ENCODE assay signal across 8 cellular contexts in genomic region chr22:50308597-50308935, GRCh38. TPM values are rescaled to one million over a fixed set of nuclear protein-coding genes. Genes with fewer than 3 reads are reported as not detected.
DNase-seq lines count a peak whose midpoint lies in the region; ATAC-seq lines count a peak whose summit lies in the region.

No MANE protein-coding gene starts in this region.

- intact Hi-C loops in activated naive CD4-positive, alpha-beta T cell treated with anti-CD3 and anti-CD28 coated beads for 36 hours (cut with micrococcal nuclease): no loop called here

- peak overlapping the region; percentile 57 for H3K27ac ChIP-seq in subcutaneous abdominal adipose tissue (ENCODE audit: low read depth, low read length)

- ATAC-seq in activated naive CD8-positive, alpha-beta T cell treated with anti-CD3 and anti-CD28 coated beads, Interleukin-2, amount 50 U/mL, for 24 hours: no peak
- ATAC-seq in GM21423 (IDR thresholded peaks at IDR 0.05; ENCODE audit: unreplicated experiment): no peak
- no peak for ATAC-seq in HG03571 (IDR thresholded peaks at IDR 0.05; ENCODE audit: unreplicated experiment)

- H3K9me3 ChIP-seq in subcutaneous abdominal adipose tissue (ENCODE audit: control insufficient read depth in 5 of 5, low read length in 5 of 5): no peaks in the 10 kb centered on the region

- peak overlapping the region in 2 of 5 donors; percentile 17 to 42 for H3K4me3 ChIP-seq in subcutaneous abdominal adipose tissue (ENCODE audit: low read depth in 1 of 5, low read length in 5 of 5)

- H3K4me3 Mint-ChIP-seq in activated naive CD4-positive, alpha-beta T cell treated with anti-CD3 and anti-CD28 coated beads for 36 hours: peak overlapping the region; percentile 28
- peak overlapping the region; percentile 25 for H3K4me3 Mint-ChIP-seq in activated naive CD8-positive, alpha-beta T cell treated with anti-CD3 and anti-CD28 coated beads, Interleukin-2, amount 50 U/mL, for 24 hours

- H3K27me3 Mint-ChIP-seq in activated naive CD4-positive, alpha-beta T cell treated with anti-CD3 and anti-CD28 coated beads for 36 hours (ENCODE audit: low read depth): peaks cover 12% of the 10 kb centered on the region
- peaks cover 6% of the 10 kb centered on the region for H3K27me3 Mint-ChIP-seq in activated naive CD8-positive, alpha-beta T cell treated with anti-CD3 and anti-CD28 coated beads, Interleukin-2, amount 50 U/mL, for 24 hours

- no peaks in the 10 kb centered on the region for H3K27me3 ChIP-seq in subcutaneous abdominal adipose tissue (ENCODE audit: control insufficient read depth in 5 of 5, insufficient read depth in 4 of 5, low read length in 5 of 5)

- peaks cover 7 to 60% (median 50%) of the 10 kb centered on the region in 5 donors for H3K4me1 ChIP-seq in subcutaneous abdominal adipose tissue (ENCODE audit: control insufficient read depth in 5 of 5, insufficient read depth in 5 of 5, low read length in 5 of 5)

- H3K27ac Mint-ChIP-seq in activated naive CD4-positive, alpha-beta T cell treated with anti-CD3 and anti-CD28 coated beads for 36 hours: no peak overlapping the region
- H3K27ac Mint-ChIP-seq in activated naive CD8-positive, alpha-beta T cell treated with anti-CD3 and anti-CD28 coated beads, Interleukin-2, amount 50 U/mL, for 24 hours: no peak overlapping the region

- H3K4me1 Mint-ChIP-seq in activated naive CD4-positive, alpha-beta T cell treated with anti-CD3 and anti-CD28 coated beads for 36 hours (ENCODE audit: low read depth): peaks cover 8% of the 10 kb centered on the region
- peaks cover 13% of the 10 kb centered on the region for H3K4me1 Mint-ChIP-seq in activated naive CD8-positive, alpha-beta T cell treated with anti-CD3 and anti-CD28 coated beads, Interleukin-2, amount 50 U/mL, for 24 hours

- peak overlapping the region in 2 of 5 donors; percentile 53 to 59 for H3K9ac ChIP-seq in subcutaneous abdominal adipose tissue (ENCODE audit: low read length in 5 of 5)

- no peaks in the 10 kb centered on the region for H3K36me3 Mint-ChIP-seq in activated naive CD4-positive, alpha-beta T cell treated with anti-CD3 and anti-CD28 coated beads for 36 hours (ENCODE audit: low read depth)
- H3K36me3 Mint-ChIP-seq in activated naive CD8-positive, alpha-beta T cell treated with anti-CD3 and anti-CD28 coated beads, Interleukin-2, amount 50 U/mL, for 24 hours (ENCODE audit: low read depth): no peaks in the 10 kb centered on the region

- H3K9me3 Mint-ChIP-seq in activated naive CD4-positive, alpha-beta T cell treated with anti-CD3 and anti-CD28 coated beads for 36 hours: no peaks in the 10 kb centered on the region
- H3K9me3 Mint-ChIP-seq in activated naive CD8-positive, alpha-beta T cell treated with anti-CD3 and anti-CD28 coated beads, Interleukin-2, amount 50 U/mL, for 24 hours: no peaks in the 10 kb centered on the region

- H3K36me3 ChIP-seq in subcutaneous abdominal adipose tissue (ENCODE audit: control insufficient read depth in 5 of 5, insufficient read depth in 5 of 5, low read length in 5 of 5): peaks cover 0 to 10% (median 0%) of the 10 kb centered on the region in 5 donors

- DNase-seq in activated naive CD4-positive, alpha-beta T cell treated with anti-CD3 and anti-CD28 coated beads for 36 hours: no peak
- DNase-seq in activated naive CD4-positive, alpha-beta T cell (lab: John Stamatoyannopoulos, UW): no peak
- DNase-seq in activated naive CD8-positive, alpha-beta T cell treated with anti-CD3 and anti-CD28 coated beads, Interleukin-2, amount 50 U/mL, for 24 hours: no peak
- peak; percentile 26 for DNase-seq in kidney glomerular epithelial cell (lab: John Stamatoyannopoulos, UW)
- DNase-seq in activated gamma-delta T cell (lab: John Stamatoyannopoulos, UW): no peak

- CTCF ChIA-PET in activated naive CD4-positive, alpha-beta T cell treated with anti-CD3 and anti-CD28 coated beads for 36 hours (lab: Charles Lee): no interaction called here

RNA-seq across cellular contexts. Expression of gene PLXNB2, which starts 1.1 kb away (rescaled TPM):
- 10 to 100 TPM in 1 of 2 experiments, 1 to 10 TPM in 1; 9.8 to 10.4 TPM for total RNA-seq in activated naive CD4-positive, alpha-beta T cell treated with anti-CD3 and anti-CD28 coated beads for 36 hours

RNA-seq across cellular contexts. Expression of gene DENND6B, which starts 18.2 kb away (rescaled TPM):
- total RNA-seq in activated naive CD4-positive, alpha-beta T cell treated with anti-CD3 and anti-CD28 coated beads for 36 hours: 1 to 10 TPM; 1.8 to 2.1 TPM

RNA-seq across cellular contexts. Expression of gene PPP6R2, which starts 34.6 kb away (rescaled TPM):
- total RNA-seq in activated naive CD4-positive, alpha-beta T cell treated with anti-CD3 and anti-CD28 coated beads for 36 hours: 10 to 100 TPM; 33.7 to 34.7 TPM

RNA-seq across cellular contexts. Expression of gene MAPK11, which starts 38.4 kb away (rescaled TPM):
- total RNA-seq in activated naive CD4-positive, alpha-beta T cell treated with anti-CD3 and anti-CD28 coated beads for 36 hours: 10 to 100 TPM; 17.5 to 17.9 TPM

RNA-seq across cellular contexts. Expression of gene MAPK12, which starts 47.1 kb away (rescaled TPM):
- 10 to 100 TPM; 12.3 to 12.4 TPM for total RNA-seq in activated naive CD4-positive, alpha-beta T cell treated with anti-CD3 and anti-CD28 coated beads for 36 hours
